In genomic region chr14:74260525-74261233, GRCh38 we compare ENCODE assay signal across 34 cellular contexts. TPM values are rescaled to one million over a fixed set of nuclear protein-coding genes. Genes with fewer than 3 reads are reported as not detected.
"Had no signal": no experiment of that assay in that cellular context is flagged by ENCODE, and none has a peak within 500 bp of the region (broad histone marks: within the 10 kb centered on the region; RNA-seq: fewer than 3 reads in every experiment).

No MANE protein-coding gene starts in this region.

- ATAC-seq: activated CD8-positive, alpha-beta T cell treated with anti-CD3 and anti-CD28 coated beads for 36 hours; activated T-cell treated with anti-CD3 and anti-CD28 coated beads, Interleukin-2, amount 50 U/mL, for 4 hours; activated T-helper 17 cell treated with anti-CD3 and anti-CD28 coated beads, Interleukin-2, amount 50 U/mL, for 72 hours; effector memory CD8-positive, alpha-beta T cell; gastroesophageal sphincter; WTC11 had no signal

- H3K9me3 Mint-ChIP-seq: activated CD4-positive, alpha-beta T cell treated with anti-CD3 and anti-CD28 coated beads, Interleukin-2, amount 10 ng/mL, durations not matched to agents 7 days and 5 days; activated CD8-positive, alpha-beta T cell treated with anti-CD3 and anti-CD28 coated beads for 36 hours; activated T-cell treated with anti-CD3 and anti-CD28 coated beads, Interleukin-2, amount 50 U/mL, for 4 hours; activated T-helper 17 cell treated with anti-CD3 and anti-CD28 coated beads, Interleukin-2, amount 50 U/mL, for 72 hours; effector memory CD8-positive, alpha-beta T cell; WTC11 had no signal

- H3K4me3 Mint-ChIP-seq: activated CD4-positive, alpha-beta T cell treated with anti-CD3 and anti-CD28 coated beads, Interleukin-2, amount 10 ng/mL, durations not matched to agents 7 days and 5 days; activated CD8-positive, alpha-beta T cell treated with anti-CD3 and anti-CD28 coated beads for 36 hours; activated naive CD8-positive, alpha-beta T cell; activated T-cell treated with anti-CD3 and anti-CD28 coated beads, Interleukin-2, amount 50 U/mL, for 4 hours; activated T-helper 17 cell treated with anti-CD3 and anti-CD28 coated beads, Interleukin-2, amount 50 U/mL, for 72 hours; effector memory CD8-positive, alpha-beta T cell; WTC11 had no signal

- H3K36me3 ChIP-seq: brain microvascular endothelial cell, esophagus muscularis mucosa, gastroesophageal sphincter had no signal

- H3K27me3 ChIP-seq: brain microvascular endothelial cell had no signal

- H3K9me3 ChIP-seq: esophagus muscularis mucosa, gastroesophageal sphincter had no signal

- H3K4me3 ChIP-seq: esophagus muscularis mucosa, gastroesophageal sphincter had no signal

- H3K4me1 Mint-ChIP-seq: activated T-helper 17 cell treated with anti-CD3 and anti-CD28 coated beads, Interleukin-2, amount 50 U/mL, for 72 hours had no signal

- H3K27ac ChIP-seq: brain microvascular endothelial cell, esophagus muscularis mucosa, gastroesophageal sphincter had no signal

- H3K27ac Mint-ChIP-seq: activated CD4-positive, alpha-beta T cell treated with anti-CD3 and anti-CD28 coated beads, Interleukin-2, amount 10 ng/mL, durations not matched to agents 7 days and 5 days; activated CD8-positive, alpha-beta T cell treated with anti-CD3 and anti-CD28 coated beads for 36 hours; activated naive CD8-positive, alpha-beta T cell; activated T-helper 17 cell treated with anti-CD3 and anti-CD28 coated beads, Interleukin-2, amount 50 U/mL, for 72 hours; effector memory CD8-positive, alpha-beta T cell; WTC11 had no signal

- DNase-seq: activated CD4-positive, alpha-beta T cell treated with anti-CD3 and anti-CD28 coated beads for 1 hour; activated CD4-positive, alpha-beta T cell treated with anti-CD3 and anti-CD28 coated beads for 4 hours; activated CD4-positive, alpha-beta T cell treated with anti-CD3 and anti-CD28 coated beads, Interleukin-2, amount 10 ng/mL, durations not matched to agents 7 days and 5 days; activated CD4-positive, alpha-beta T cell treated with anti-CD3 and anti-CD28 coated beads, Interleukin-2, amount 50 U/mL, for 4 hours; activated CD8-positive, alpha-beta memory T cell treated with anti-CD3 and anti-CD28 coated beads for 24 hours; activated CD8-positive, alpha-beta T cell treated with anti-CD3 and anti-CD28 coated beads for 36 hours; activated effector memory CD4-positive, alpha-beta T cell treated with Interleukin-2 at 50 U/mL for 16 hours; activated gamma-delta T cell treated with Interleukin-2 at 50 U/mL for 16 hours; activated naive CD4-positive, alpha-beta T cell treated with anti-CD3 and anti-CD28 coated beads, Interleukin-2, amount 50 U/mL, for 16 hours; activated naive CD4-positive, alpha-beta T cell treated with Interleukin-2 at 50 U/mL for 16 hours; activated T-cell treated with anti-CD3 and anti-CD28 coated beads, Interleukin-2, amount 50 U/mL, for 4 hours; amniotic stem cell; anterior cingulate cortex; brain microvascular endothelial cell; caudate nucleus; cortex of kidney; dermis blood vessel endothelial cell; effector CD4-positive, alpha-beta T cell; effector memory CD8-positive, alpha-beta T cell; erythroblast; foreskin melanocyte; T-helper 2 cell had no signal

- H3K36me3 Mint-ChIP-seq: activated naive CD8-positive, alpha-beta T cell; WTC11 had no signal

RNA-seq across cellular contexts. Expression of gene VSX2, which starts 21.4 kb away (rescaled TPM):
- total RNA-seq: activated CD4-positive, alpha-beta T cell treated with anti-CD3 and anti-CD28 coated beads, Interleukin-2, amount 10 ng/mL, durations not matched to agents 7 days and 5 days; activated CD8-positive, alpha-beta T cell treated with anti-CD3 and anti-CD28 coated beads for 36 hours; activated T-cell treated with anti-CD3 and anti-CD28 coated beads, Interleukin-2, amount 50 U/mL, for 4 hours; activated T-helper 17 cell treated with anti-CD3 and anti-CD28 coated beads, Interleukin-2, amount 50 U/mL, for 72 hours; astrocyte; chondrocyte; dermis blood vessel endothelial cell; esophagus muscularis mucosa; fibroblast of lung; fibroblast of villous mesenchyme; gastroesophageal sphincter; glomerular endothelial cell; T-helper 1 cell treated with Interleukin-12 subunit alpha and Interleukin-12 subunit beta and Interleukin-4 antibody, amounts not matched to agents 30 ng/mL and 1 ng/mL, for 36 hours; WTC11 had no signal
- polyA plus RNA-seq: adipose tissue, fibroblast of lung had no signal
